1 cellular context compared by ENCODE assay signal in genomic region chr14:24409217-24409616, GRCh38.
TF ChIP-seq lines count a peak whose summit lies in the region.

No MANE protein-coding gene starts in this region.

TF ChIP-seq in endothelial cell of umbilical vein, 7 proteins besides CTCF, POLR2A, EP300 and RAD21:
- TF ChIP-seq MYC (IDR thresholded peaks at IDR 0.05; ENCODE audit: low read depth, low read length) (no peak), POLR2AphosphoS5 (IDR thresholded peaks at IDR 0.05; ENCODE audit: insufficient read depth, low read depth, low read length) (no peak), JUN (IDR thresholded peaks at IDR 0.05; ENCODE audit: borderline replicate concordance, insufficient read depth, insufficient read length, low read depth) (no peak), EZH2 (IDR thresholded peaks at IDR 0.05; ENCODE audit: borderline replicate concordance, low read depth, low read length, severe bottlenecking) (no peak), FOS (IDR thresholded peaks at IDR 0.05; ENCODE audit: borderline replicate concordance, insufficient read depth, low read length) (no peak)
